In genomic region chr22:38766076-38766777, GRCh38 we compare ENCODE assay signal across 9 cellular contexts. TPM values are rescaled to one million over a fixed set of nuclear protein-coding genes. Genes with fewer than 3 reads are reported as not detected.
DNase-seq lines count a peak whose midpoint lies in the region; ATAC-seq, FAIRE-seq and TF ChIP-seq lines count a peak whose summit lies in the region.
"Had no signal": no experiment of that assay in that cellular context is flagged by ENCODE, and none has a peak within 500 bp of the region (broad histone marks: within the 10 kb centered on the region; RNA-seq: fewer than 3 reads in every experiment).

No MANE protein-coding gene starts in this region.

- DNase-seq in CD4-positive, CD25-positive, alpha-beta regulatory T cell: peak in 2 of 3 donors; percentile 30 to 38
- DNase-seq in H54 (ENCODE audit: insufficient read length, low spot score) (peak; percentile 66), PC-3 (peak; percentile 82), amygdala (lab: John Stamatoyannopoulos, UW) (peak in 42 of 56 donors; percentile 19 to 84 (median 58)), right cardiac atrium (peak in 2 of 3 donors; percentile 41 to 76), renal cortical epithelial cell (ENCODE audit: low read depth) (peak; percentile 51)

- CTCF ChIA-PET in PC-3 (lab: Charles Lee): interaction anchor here (0.6 to 1.2 kb wide), 2 partner anchors 10 to 216 kb away, joined by 4 read pairs; partner anchors contain the start of gene APOBEC3B

- H3K36me3 Mint-ChIP-seq in CD4-positive, CD25-positive, alpha-beta regulatory T cell: no peaks in the 10 kb centered on the region

- no peak for TF ChIP-seq POLR2A in H54 (IDR thresholded peaks at IDR 0.05; ENCODE audit: low read depth, low read length)

- no peaks in the 10 kb centered on the region for H4K20me1 ChIP-seq in PC-3 (ENCODE audit: low read length)

- H3K27ac Mint-ChIP-seq in CD4-positive, CD25-positive, alpha-beta regulatory T cell: peak overlapping the region in 2 of 3 donors; percentile 8 to 38

- H3K4me1 Mint-ChIP-seq in CD4-positive, CD25-positive, alpha-beta regulatory T cell: peaks cover 0 to 9% (median 4%) of the 10 kb centered on the region in 4 donors

- H3K27me3 Mint-ChIP-seq in CD4-positive, CD25-positive, alpha-beta regulatory T cell: no peaks in the 10 kb centered on the region

- H3F3A ChIP-seq in PC-3 (ENCODE audit: low read length, unreplicated experiment): no peaks in the 10 kb centered on the region

- no peaks in the 10 kb centered on the region for H3K27me3 ChIP-seq in CD4-positive, CD25-positive, alpha-beta regulatory T cell (ENCODE audit: control insufficient read depth, insufficient read depth, low read length)
- H3K27me3 ChIP-seq in PC-3 (ENCODE audit: low read length): no peaks in the 10 kb centered on the region
- H3K27me3 ChIP-seq in right cardiac atrium (ENCODE audit: control insufficient read depth, insufficient read depth): no peaks in the 10 kb centered on the region

- POLR2A ChIA-PET in PC-3 (lab: Charles Lee; ENCODE audit: unreplicated experiment): no interaction called here

- H3K79me2 ChIP-seq in PC-3 (ENCODE audit: low read length): no peaks in the 10 kb centered on the region

- 48% methylated on average over 14 of the region's 14 CpGs for WGBS in right cardiac atrium

- H3K27ac ChIP-seq in CD4-positive, CD25-positive, alpha-beta regulatory T cell (ENCODE audit: insufficient read depth, low read length, poor library complexity, severe bottlenecking): no peak overlapping the region
- no peak overlapping the region for H3K27ac ChIP-seq in PC-3 (ENCODE audit: low read length)
- H3K27ac ChIP-seq in right cardiac atrium (ENCODE audit: low read length): no peak overlapping the region
- H3K27ac ChIP-seq: skin epidermis had no signal

- no peak overlapping the region for H3K4me3 ChIP-seq in CD4-positive, CD25-positive, alpha-beta regulatory T cell (ENCODE audit: low read depth, low read length)
- H3K4me3 ChIP-seq in PC-3 (ENCODE audit: low read length): no peak overlapping the region
- no peak overlapping the region for H3K4me3 ChIP-seq in right cardiac atrium (ENCODE audit: low read length)
- H3K4me3 ChIP-seq: skin epidermis had no signal

- H3K9ac ChIP-seq in PC-3 (ENCODE audit: low read length): no peak overlapping the region

- peaks cover 4% of the 10 kb centered on the region for H3K4me1 ChIP-seq in CD4-positive, CD25-positive, alpha-beta regulatory T cell (ENCODE audit: control insufficient read depth, insufficient read depth, low read length, poor library complexity, severe bottlenecking)
- H3K4me1 ChIP-seq in PC-3 (ENCODE audit: insufficient read depth, low read length) (peaks cover 11% of the 10 kb centered on the region), right cardiac atrium (ENCODE audit: control insufficient read depth, insufficient read depth, low read length) (no peaks in the 10 kb centered on the region)

- ATAC-seq in CD4-positive, CD25-positive, alpha-beta regulatory T cell (ENCODE audit: low read depth in 2 of 2): peak; percentile 44 to 58
- peak; percentile 81 for ATAC-seq in PC-3
- peak; percentile 20 to 22 for ATAC-seq in right cardiac atrium
- no peak for ATAC-seq in HG02884 (IDR thresholded peaks at IDR 0.05; ENCODE audit: unreplicated experiment)
- no peak for ATAC-seq in GM19395 (IDR thresholded peaks at IDR 0.05; ENCODE audit: unreplicated experiment)

- H3K9me2 ChIP-seq in PC-3 (replicated peaks; ENCODE audit: low read length): no peaks in the 10 kb centered on the region

- H3K9me3 Mint-ChIP-seq in CD4-positive, CD25-positive, alpha-beta regulatory T cell: no peaks in the 10 kb centered on the region

- H2AFZ ChIP-seq in PC-3 (ENCODE audit: low read length): no peak overlapping the region

- no peak overlapping the region for H3K4me2 ChIP-seq in PC-3 (ENCODE audit: low read length)

- FAIRE-seq in H54 (lab: Jason Lieb, UNC): no peak

- peak; percentile 88 for TF ChIP-seq CTCF in PC-3 (conservative IDR thresholded peaks at IDR 0.05; ENCODE audit: low read depth, low read length)

- no peak overlapping the region for H3K4me3 Mint-ChIP-seq in CD4-positive, CD25-positive, alpha-beta regulatory T cell

- H3K9me3 ChIP-seq in CD4-positive, CD25-positive, alpha-beta regulatory T cell (ENCODE audit: control insufficient read depth in 2 of 2, low read length in 2 of 2): no peaks in the 10 kb centered on the region
- H3K9me3 ChIP-seq in PC-3 (ENCODE audit: low read length) (no peaks in the 10 kb centered on the region), right cardiac atrium (ENCODE audit: control insufficient read depth, low read length) (no peaks in the 10 kb centered on the region)

- intact Hi-C loops in PC-3 (cut with micrococcal nuclease): loop anchor here (5.0 kb wide), 1 partner anchor 236 kb away; no protein-coding TSS in a partner anchor
- intact Hi-C loops in right cardiac atrium (cut with DNase I): loop anchor here (5.0 to 10.0 kb wide), 4 partner anchors 76 to 239 kb away; partner anchors contain the start of genes CBX6 (in 1 of the 4) and NPTXR (in 1 of the 4)

- H3K36me3 ChIP-seq in CD4-positive, CD25-positive, alpha-beta regulatory T cell (ENCODE audit: control insufficient read depth, insufficient read depth, low read length): no peaks in the 10 kb centered on the region
- H3K36me3 ChIP-seq in PC-3 (ENCODE audit: low read depth, low read length): no peaks in the 10 kb centered on the region

- BruUV-seq in PC-3 (replicated peaks; lab: Mats Ljungman, UMichigan): no TSS peak

RNA-seq across cellular contexts. Expression of gene SUN2, which starts 10.4 kb away (rescaled TPM):
- total RNA-seq in CD4-positive, CD25-positive, alpha-beta regulatory T cell: 454 TPM
- polyA plus RNA-seq in CD4-positive, CD25-positive, alpha-beta regulatory T cell: 100 to 1,000 TPM; 260 to 381 (median 298) TPM
- 54.0 and 55.5 TPM in 2 replicates for total RNA-seq in PC-3 (2014; rRNA removed)
- total RNA-seq in right cardiac atrium: 100 to 1,000 TPM; 103 to 123 (median 116) TPM
- 61.7 TPM for polyA plus RNA-seq in right cardiac atrium
- total RNA-seq in renal cortical epithelial cell: 101 and 117 TPM in 2 replicates

RNA-seq across cellular contexts. Expression of gene DNAL4, which starts 27.7 kb away (rescaled TPM):
- total RNA-seq in CD4-positive, CD25-positive, alpha-beta regulatory T cell: 6.3 TPM
- polyA plus RNA-seq in CD4-positive, CD25-positive, alpha-beta regulatory T cell: 10 to 100 TPM in 2 of 4 donors, 1 to 10 TPM in 2; 9.3 to 10.9 (median 10.0) TPM
- 22.5 and 24.5 TPM in 2 replicates for total RNA-seq in PC-3 (2014; rRNA removed)
- total RNA-seq in right cardiac atrium: 10 to 100 TPM; 10.7 to 13.7 (median 12.7) TPM
- 14.7 TPM for polyA plus RNA-seq in right cardiac atrium
- total RNA-seq in renal cortical epithelial cell: 18.2 and 33.5 TPM in 2 replicates

Comparison
In these comparisons a context has a peak if more than half of its experiments do, and no peak if none do; other contexts are left out.
1. ATAC-seq: peak in CD4-positive, CD25-positive, alpha-beta regulatory T cell (2 of 2), PC-3 (single experiment) and right cardiac atrium (2 of 2); none in HG02884 (single experiment) and GM19395 (single experiment).
2. Peak in every context shown above with its lines, with median percentiles within 50 percentile points of each other: DNase-seq.